Comparison of ENCODE assay signal across 17 cellular contexts in the genomic region with DNA sequence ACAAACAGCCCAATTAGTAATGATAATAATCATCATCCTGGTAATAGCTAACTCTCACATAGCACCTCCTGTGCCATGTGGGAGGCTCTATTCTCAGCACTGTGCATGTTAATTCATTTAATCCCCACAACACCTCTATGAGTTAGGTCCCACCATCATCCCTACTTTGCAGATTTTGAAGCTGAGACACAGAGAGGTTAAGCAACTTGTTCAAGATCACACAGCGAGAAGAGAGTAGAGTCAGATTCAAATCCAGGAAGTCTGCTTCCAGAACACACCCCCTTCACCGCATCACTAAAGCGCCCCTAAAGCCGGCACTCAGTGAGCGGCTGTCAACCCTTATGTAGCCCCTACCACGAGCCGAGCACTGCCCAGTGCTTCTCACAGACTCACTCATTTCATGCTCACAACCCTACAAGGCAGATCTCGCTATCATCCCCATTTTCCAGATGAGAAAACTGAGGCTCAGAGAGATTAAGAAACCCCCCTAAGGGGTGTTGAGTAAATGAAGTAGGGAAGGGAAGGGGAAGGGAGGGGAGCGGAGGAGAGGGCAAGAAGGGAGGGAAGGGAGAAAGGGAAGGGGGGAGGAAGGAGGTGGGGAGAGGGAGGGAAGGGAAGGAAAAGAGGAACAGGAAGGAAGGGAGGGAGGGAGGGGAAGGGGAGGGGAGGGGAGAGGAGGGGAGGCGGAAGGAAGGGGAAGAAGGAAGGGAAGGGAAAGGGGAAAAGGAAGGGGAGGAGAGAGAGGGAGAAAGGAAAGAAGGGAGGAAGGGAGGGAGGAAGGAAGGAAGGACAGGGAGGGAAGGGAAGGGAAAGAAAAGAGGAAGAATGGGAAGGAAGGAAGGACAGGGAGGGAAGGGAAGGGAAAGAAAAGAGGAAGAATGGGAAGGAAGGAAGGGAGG. TPM values are rescaled to one million over a fixed set of nuclear protein-coding genes. Genes with fewer than 3 reads are reported as not detected.
DNase-seq lines count a peak whose midpoint lies in the region; ATAC-seq, FAIRE-seq and TF ChIP-seq lines count a peak whose summit lies in the region.
"Had no signal": no experiment of that assay in that cellular context is flagged by ENCODE, and none has a peak within 500 bp of the region (broad histone marks: within the 10 kb centered on the region; RNA-seq: fewer than 3 reads in every experiment).

No MANE protein-coding gene starts in this region.

- CTCF ChIA-PET in HEK293 (lab: Yijun Ruan, JAX) (interaction anchor here (0.5 to 2.5 kb wide), 4 partner anchors 9 to 50 kb away, joined by 3 to 18 read pairs (median 4); a partner anchor contains a TSS), K562 (lab: Yijun Ruan, JAX; ENCODE audit: low intra/inter-chr PET ratio) (no interaction called here)

- H3K4me1 ChIP-seq in HEK293 (ENCODE audit: control insufficient read depth, insufficient read depth, low read length) (no peaks in the 10 kb centered on the region), K562 (replicated peaks in 1 of 2; ENCODE audit: control insufficient read depth in 2 of 2, insufficient read depth in 2 of 2, low read length in 2 of 2) (peaks cover 5 to 34% of the 10 kb centered on the region in 2 experiments; a peak in 4 of 5 replicates), skeletal muscle tissue (ENCODE audit: control insufficient read depth in 3 of 3, insufficient read depth in 3 of 3, low read length in 3 of 3) (peaks cover 8 to 14% (median 12%) of the 10 kb centered on the region in 3 donors)

- ATAC-seq in K562 (no peak), GM18511 (IDR thresholded peaks at IDR 0.05; ENCODE audit: unreplicated experiment) (no peak)

- DNase-seq in K562 (ENCODE audit: extremely low read depth in 1 of 4, low spot score in 3 of 4) (peak in 1 of 4 experiments; percentile 6), KBM-7 (no peak)
- DNase-seq: Calu3, GF-D8, MM.1S, NCI-H1417 treated with DMSO at 0.1 percent for 48 hours, NCI-H2227 treated with DMSO at 0.1 percent for 48 hours, NCI-H526 treated with DMSO at 0.1 percent for 48 hours, T-helper 1 cell had no signal

- H4K20me1 ChIP-seq in K562 (replicated peaks; ENCODE audit: control insufficient read depth, insufficient read depth, low read length): no peaks in the 10 kb centered on the region

- H3K36me3 ChIP-seq in HEK293 (ENCODE audit: control insufficient read depth in 2 of 2, insufficient read depth in 1 of 2, low read length in 2 of 2) (no peaks in the 10 kb centered on the region; a peak in 1 of 3 replicates), K562 (ENCODE audit: control insufficient read depth, insufficient read depth, low read length) (peaks cover 4% of the 10 kb centered on the region; the same call in 2 of the 3 replicates), skeletal muscle tissue (ENCODE audit: control insufficient read depth in 3 of 3, insufficient read depth in 3 of 3, low read length in 3 of 3) (peaks cover 5 to 21% (median 13%) of the 10 kb centered on the region in 3 donors)

- TF ChIP-seq POLR2A in K562 (conservative IDR thresholded peaks at IDR 0.05): no peak

- TF ChIP-seq CTCF in HEK293 (tag by site-specific recombination; IDR thresholded peaks at IDR 0.05) (no peak), K562 (IDR thresholded peaks at IDR 0.05 in 2 of 3, conservative IDR thresholded peaks at IDR 0.05 in 1 of 3; ENCODE audit: insufficient read depth in 2 of 3, low read depth in 1 of 3, low read length in 3 of 3) (no peak)

- H2AFZ ChIP-seq in K562 (ENCODE audit: low read depth, low read length): no peak overlapping the region

- no peak overlapping the region for H3K4me3 ChIP-seq in HEK293 (ENCODE audit: low read depth, low read length)
- no peak overlapping the region for H3K4me3 ChIP-seq in K562
- no peak overlapping the region for H3K4me3 ChIP-seq in skeletal muscle tissue (ENCODE audit: low read length in 3 of 3)

- no peak for FAIRE-seq in K562 (lab: Jason Lieb, UNC)
- FAIRE-seq: GM12891, HTR-8/SVneo had no signal

- intact Hi-C loops in K562 (cut with micrococcal nuclease): no loop called here

- H3K27me3 ChIP-seq in K562 (ENCODE audit: control insufficient read depth in 2 of 2, insufficient read depth in 2 of 2, low read length in 2 of 2): no peaks in the 10 kb centered on the region
- no peaks in the 10 kb centered on the region for H3K27me3 ChIP-seq in skeletal muscle tissue (ENCODE audit: control insufficient read depth in 3 of 3, insufficient read depth in 3 of 3, low read length in 3 of 3)

- H3K27ac ChIP-seq in HEK293 (ENCODE audit: extremely low read depth, low read depth, low read length) (no peak overlapping the region), K562 (ENCODE audit: extremely low read depth, low read depth, low read length) (no peak overlapping the region), skeletal muscle tissue (ENCODE audit: low read depth, low read length) (peak overlapping the region; percentile 44)
- H3K27ac ChIP-seq: KMS-11 had no signal

- H3K9me1 ChIP-seq in K562 (ENCODE audit: control insufficient read depth, insufficient read depth, low read length): no peaks in the 10 kb centered on the region

- no peak for TF ChIP-seq RAD21 in K562 (CRISPR knock-in tag; conservative IDR thresholded peaks at IDR 0.05 in 1 of 2, IDR thresholded peaks at IDR 0.05 in 1 of 2)

- BruUV-seq in K562 (replicated peaks; lab: Mats Ljungman, UMichigan): no TSS peak

- WGBS in K562 (ENCODE audit: insufficient coverage, low coverage, missing lambda C conversion rate): 87% methylated on average over 9 of the region's 10 CpGs

- no peak overlapping the region for H3K9ac ChIP-seq in K562 (ENCODE audit: insufficient read depth in 1 of 2, low read depth in 2 of 2, low read length in 2 of 2)
- peak overlapping the region in 1 of 3 donors; percentile 23 for H3K9ac ChIP-seq in skeletal muscle tissue (ENCODE audit: low read depth in 1 of 3, low read length in 3 of 3)
- H3K9ac ChIP-seq: KMS-11 had no signal

- POLR2A ChIA-PET in HEK293 (lab: Yijun Ruan, JAX): interaction anchor here (0.9 to 1.3 kb wide), 2 partner anchors 9 to 20 kb away, joined by 3 read pairs; a partner anchor contains a TSS
- POLR2A ChIA-PET in K562 (lab: Yijun Ruan, JAX): interaction anchor here (0.7 to 1.1 kb wide), 3 partner anchors 11 to 19 kb away, joined by 3 read pairs; no protein-coding TSS in a partner anchor

- no peaks in the 10 kb centered on the region for H3K79me2 ChIP-seq in K562 (ENCODE audit: control insufficient read depth, insufficient read depth, low read length)

- no peak for TF ChIP-seq EP300 in K562 (IDR thresholded peaks at IDR 0.05; ENCODE audit: low read length)

- in situ Hi-C loops in K562 (cut with MboI) (no loop called here), KBM-7 (cut with MboI; ENCODE audit: low pct_unique_long_range_greater_than_20kb, low sequenced_read_pairs) (loop anchor here (25.0 kb wide), 1 partner anchor 246 kb away; no protein-coding TSS in a partner anchor)

- H3K9me3 ChIP-seq in HEK293 (ENCODE audit: control insufficient read depth, insufficient read depth, low read depth, low read length) (no peaks in the 10 kb centered on the region), K562 (replicated peaks; ENCODE audit: control insufficient read depth, insufficient read depth, low read depth, low read length) (no peaks in the 10 kb centered on the region), skeletal muscle tissue (ENCODE audit: control insufficient read depth in 3 of 3, low read length in 3 of 3) (no peaks in the 10 kb centered on the region)

- no peak overlapping the region for H3K4me2 ChIP-seq in K562 (ENCODE audit: insufficient read depth, low read length)
- H3K4me2 ChIP-seq: KMS-11 had no signal

RNA-seq across cellular contexts. Expression of a gene that starts 16.4 kb away (rescaled TPM):
- total RNA-seq in K562 (2011; cell fraction: chromatin; rRNA removed; ENCODE audit: low replicate concordance): 94.2 and 300 TPM in 2 replicates
- 624 and 788 TPM in 2 replicates for total RNA-seq in K562 (2011; cell fraction: nucleolus; rRNA removed)
- total RNA-seq in K562 (2011; cell fraction: nucleoplasm; rRNA removed): 425 and 454 TPM in 2 replicates
- total RNA-seq in K562 (2014; rRNA removed) (137 and 194 TPM in 2 replicates), K562 (2014; rRNA removed; fragmentation: Illumina TruSeq; extraction: Trizol) (184 and 204 TPM in 2 replicates), K562 (2015; rRNA removed; fragmentation: Illumina TruSeq; extraction: Trizol) (386 and 393 TPM in 2 replicates), K562 (2021) (296 and 321 TPM in 2 replicates), skeletal muscle tissue (72.5 TPM)
- polyA plus RNA-seq in K562 (2011; rRNA removed) (355 and 448 TPM in 2 replicates), K562 (2014; fragmentation: Illumina TruSeq; extraction: Trizol) (308 and 333 TPM in 2 replicates), K562 (2014; fragmentation: Nextera tagmentation; extraction: Ambion mirVana) (100 to 1,000 TPM; 123 to 227 TPM), K562 (2014; rRNA removed) (314 and 369 TPM in 2 replicates)
- polyA plus RNA-seq in K562 (2011; cell fraction: cytosol; rRNA removed): 690 and 1,312 TPM in 2 replicates
- polyA plus RNA-seq in K562 (2011; cell fraction: nucleus; rRNA removed): 177 and 267 TPM in 2 replicates
- polyA plus RNA-seq in K562 (2012): 325 and 506 TPM in 2 replicates
- 191 and 276 TPM in 2 replicates for polyA minus RNA-seq in K562 (2011; rRNA and poly(A)+ RNA removed)
- 149 and 202 TPM in 2 replicates for polyA minus RNA-seq in K562 (2011; cell fraction: cytosol; rRNA and poly(A)+ RNA removed)
- polyA minus RNA-seq in K562 (2011; cell fraction: nucleus; rRNA and poly(A)+ RNA removed): 51.7 and 64.9 TPM in 2 replicates

RNA-seq across cellular contexts. Expression of a gene that starts 22.0 kb away (rescaled TPM):
- 29.3 and 59.3 TPM in 2 replicates for total RNA-seq in K562 (2011; cell fraction: chromatin; rRNA removed; ENCODE audit: low replicate concordance)
- 38.5 and 49.2 TPM in 2 replicates for total RNA-seq in K562 (2011; cell fraction: nucleolus; rRNA removed)
- total RNA-seq in K562 (2011; cell fraction: nucleoplasm; rRNA removed): 33.1 and 37.4 TPM in 2 replicates
- total RNA-seq in K562 (2014; rRNA removed) (2.3 and 5.1 TPM in 2 replicates), K562 (2014; rRNA removed; fragmentation: Illumina TruSeq; extraction: Trizol) (0.96 and 1.9 TPM in 2 replicates), K562 (2015; rRNA removed; fragmentation: Illumina TruSeq; extraction: Trizol) (2.5 and 4.3 TPM in 2 replicates), K562 (2021) (7.9 and 8.8 TPM in 2 replicates), skeletal muscle tissue (7.8 TPM)
- polyA plus RNA-seq in K562 (2011; rRNA removed) (6.6 and 12.4 TPM in 2 replicates), K562 (2014; fragmentation: Illumina TruSeq; extraction: Trizol) (4.7 and 5.0 TPM in 2 replicates), K562 (2014; fragmentation: Nextera tagmentation; extraction: Ambion mirVana) (under 1 TPM; 0.66 to 0.67 TPM), K562 (2014; rRNA removed) (7.2 and 7.8 TPM in 2 replicates)
- polyA plus RNA-seq in K562 (2011; cell fraction: cytosol; rRNA removed): 9.7 and 10.7 TPM in 2 replicates
- polyA plus RNA-seq in K562 (2011; cell fraction: nucleus; rRNA removed): 52.1 and 58.7 TPM in 2 replicates
- 5.2 and 12.0 TPM in 2 replicates for polyA plus RNA-seq in K562 (2012)
- polyA minus RNA-seq in K562 (2011; rRNA and poly(A)+ RNA removed): 3.8 and 5.5 TPM in 2 replicates
- polyA minus RNA-seq in K562 (2011; cell fraction: cytosol; rRNA and poly(A)+ RNA removed): 10.0 and 12.9 TPM in 2 replicates
- 8.5 and 16.0 TPM in 2 replicates for polyA minus RNA-seq in K562 (2011; cell fraction: nucleus; rRNA and poly(A)+ RNA removed)

RNA-seq across cellular contexts. Expression of a gene that starts 22.4 kb away (rescaled TPM):
- not detected in 2 replicates for total RNA-seq in K562 (2011; cell fraction: chromatin; rRNA removed; ENCODE audit: low replicate concordance)
- not detected in 2 replicates for total RNA-seq in K562 (2011; cell fraction: nucleolus; rRNA removed)
- total RNA-seq in K562 (2011; cell fraction: nucleoplasm; rRNA removed): not detected in 2 replicates
- total RNA-seq in K562 (2014; rRNA removed): not detected in 2 replicates
- total RNA-seq in K562 (2014; rRNA removed; fragmentation: Illumina TruSeq; extraction: Trizol): not detected in 2 replicates
- total RNA-seq in K562 (2015; rRNA removed; fragmentation: Illumina TruSeq; extraction: Trizol): not detected in 2 replicates
- total RNA-seq in K562 (2021): not detected in 2 replicates
- 0.19 TPM in 1 of 2 replicates, not detected in the other for polyA plus RNA-seq in K562 (2011; rRNA removed)
- polyA plus RNA-seq in K562 (2011; cell fraction: cytosol; rRNA removed): 0.07 and 0.09 TPM in 2 replicates
- not detected in 2 replicates for polyA plus RNA-seq in K562 (2011; cell fraction: nucleus; rRNA removed)
- polyA plus RNA-seq in K562 (2012): 0.22 and 0.46 TPM in 2 replicates
- 0.28 TPM in 1 of 2 replicates, not detected in the other for polyA plus RNA-seq in K562 (2014; fragmentation: Illumina TruSeq; extraction: Trizol)
- under 1 TPM in 1 of 2 experiments, not detected in 1; 0.14 TPM for polyA plus RNA-seq in K562 (2014; fragmentation: Nextera tagmentation; extraction: Ambion mirVana)
- polyA plus RNA-seq in K562 (2014; rRNA removed): 0.07 TPM in 1 of 2 replicates, not detected in the other
- polyA minus RNA-seq in K562 (2011; rRNA and poly(A)+ RNA removed): 0.21 TPM in 2 replicates
- polyA minus RNA-seq in K562 (2011; cell fraction: cytosol; rRNA and poly(A)+ RNA removed): not detected in 2 replicates
- not detected in 2 replicates for polyA minus RNA-seq in K562 (2011; cell fraction: nucleus; rRNA and poly(A)+ RNA removed)
- total RNA-seq in skeletal muscle tissue: not detected
- total RNA-seq: Calu3, SK-MEL-5 had no signal
- polyA plus RNA-seq: BJ had no signal

RNA-seq across cellular contexts. Expression of a gene that starts 49.6 kb away (rescaled TPM):
- total RNA-seq in K562 (2011; cell fraction: chromatin; rRNA removed; ENCODE audit: low replicate concordance): 108 and 202 TPM in 2 replicates
- total RNA-seq in K562 (2011; cell fraction: nucleolus; rRNA removed): 194 and 232 TPM in 2 replicates
- total RNA-seq in K562 (2011; cell fraction: nucleoplasm; rRNA removed): 218 and 234 TPM in 2 replicates
- 54.2 and 66.1 TPM in 2 replicates for total RNA-seq in K562 (2014; rRNA removed)
- 49.1 and 52.5 TPM in 2 replicates for total RNA-seq in K562 (2014; rRNA removed; fragmentation: Illumina TruSeq; extraction: Trizol)
- 58.5 and 60.6 TPM in 2 replicates for total RNA-seq in K562 (2015; rRNA removed; fragmentation: Illumina TruSeq; extraction: Trizol)
- total RNA-seq in K562 (2021): 133 and 138 TPM in 2 replicates
- 82.9 and 185 TPM in 2 replicates for polyA plus RNA-seq in K562 (2011; rRNA removed)
- polyA plus RNA-seq in K562 (2011; cell fraction: cytosol; rRNA removed): 130 and 145 TPM in 2 replicates
- polyA plus RNA-seq in K562 (2011; cell fraction: nucleus; rRNA removed): 95.0 and 123 TPM in 2 replicates
- polyA plus RNA-seq in K562 (2012): 104 and 182 TPM in 2 replicates
- 165 and 185 TPM in 2 replicates for polyA plus RNA-seq in K562 (2014; fragmentation: Illumina TruSeq; extraction: Trizol)
- polyA plus RNA-seq in K562 (2014; fragmentation: Nextera tagmentation; extraction: Ambion mirVana): 10 to 100 TPM in 1 of 2 experiments, 1 to 10 TPM in 1; 6.1 to 11.1 TPM
- 75.0 and 76.4 TPM in 2 replicates for polyA plus RNA-seq in K562 (2014; rRNA removed)
- polyA minus RNA-seq in K562 (2011; rRNA and poly(A)+ RNA removed): 42.4 and 68.6 TPM in 2 replicates
- polyA minus RNA-seq in K562 (2011; cell fraction: cytosol; rRNA and poly(A)+ RNA removed): 60.7 and 117 TPM in 2 replicates
- polyA minus RNA-seq in K562 (2011; cell fraction: nucleus; rRNA and poly(A)+ RNA removed): 10.4 and 21.3 TPM in 2 replicates
- total RNA-seq in skeletal muscle tissue: 47.5 TPM

RNA-seq across cellular contexts. Expression of a gene that starts 51.7 kb away (rescaled TPM):
- 10.1 and 29.7 TPM in 2 replicates for total RNA-seq in K562 (2011; cell fraction: chromatin; rRNA removed; ENCODE audit: low replicate concordance)
- total RNA-seq in K562 (2011; cell fraction: nucleolus; rRNA removed): 20.7 and 23.5 TPM in 2 replicates
- total RNA-seq in K562 (2011; cell fraction: nucleoplasm; rRNA removed): 16.9 and 17.3 TPM in 2 replicates
- 4.7 and 5.3 TPM in 2 replicates for total RNA-seq in K562 (2014; rRNA removed)
- 0.86 and 0.98 TPM in 2 replicates for total RNA-seq in K562 (2014; rRNA removed; fragmentation: Illumina TruSeq; extraction: Trizol)
- total RNA-seq in K562 (2015; rRNA removed; fragmentation: Illumina TruSeq; extraction: Trizol): 1.8 and 2.7 TPM in 2 replicates
- total RNA-seq in K562 (2021): 24.7 and 31.5 TPM in 2 replicates
- 0.95 and 2.5 TPM in 2 replicates for polyA plus RNA-seq in K562 (2011; rRNA removed)
- polyA plus RNA-seq in K562 (2011; cell fraction: cytosol; rRNA removed): 2.4 and 3.0 TPM in 2 replicates
- 10.1 and 14.4 TPM in 2 replicates for polyA plus RNA-seq in K562 (2011; cell fraction: nucleus; rRNA removed)
- polyA plus RNA-seq in K562 (2012): 12.9 and 14.4 TPM in 2 replicates
- 7.5 and 12.0 TPM in 2 replicates for polyA plus RNA-seq in K562 (2014; fragmentation: Illumina TruSeq; extraction: Trizol)
- under 1 TPM; 0.32 to 0.55 TPM for polyA plus RNA-seq in K562 (2014; fragmentation: Nextera tagmentation; extraction: Ambion mirVana)
- 5.3 and 5.6 TPM in 2 replicates for polyA plus RNA-seq in K562 (2014; rRNA removed)
- 1.9 and 2.3 TPM in 2 replicates for polyA minus RNA-seq in K562 (2011; rRNA and poly(A)+ RNA removed)
- 15.0 and 18.7 TPM in 2 replicates for polyA minus RNA-seq in K562 (2011; cell fraction: cytosol; rRNA and poly(A)+ RNA removed)
- 7.8 and 8.8 TPM in 2 replicates for polyA minus RNA-seq in K562 (2011; cell fraction: nucleus; rRNA and poly(A)+ RNA removed)
- total RNA-seq in skeletal muscle tissue: under 0.01 TPM
- total RNA-seq: Calu3, SK-MEL-5 had no signal
